Comparison of ENCODE assay signal across 1 cellular context in genomic region chr7:149701495-149702240, GRCh38.
TF ChIP-seq lines count a peak whose summit lies in the region.

No MANE protein-coding gene starts in this region.

TF ChIP-seq in K562, 482 proteins besides CTCF, POLR2A, EP300 and RAD21 (continued from another document):
- no peak for TF ChIP-seq AFF4 (CRISPR knock-in tag; IDR thresholded peaks at IDR 0.05)
- no peak for TF ChIP-seq ARHGAP35 (IDR thresholded peaks at IDR 0.05; ENCODE audit: partially characterized antibody)
- no peak for TF ChIP-seq FOXP4 (CRISPR knock-in tag; IDR thresholded peaks at IDR 0.05; ENCODE audit: borderline replicate concordance)
- no peak for TF ChIP-seq TCF7L2 (IDR thresholded peaks at IDR 0.05; ENCODE audit: low read depth, low read length)
